In genomic region chr17:46943511-46944393, GRCh38 we compare ENCODE assay signal across 9 cellular contexts. TPM values are rescaled to one million over a fixed set of nuclear protein-coding genes. Genes with fewer than 3 reads are reported as not detected.
DNase-seq lines count a peak whose midpoint lies in the region; ATAC-seq and TF ChIP-seq lines count a peak whose summit lies in the region.
"Had no signal": no experiment of that assay in that cellular context is flagged by ENCODE, and none has a peak within 500 bp of the region (broad histone marks: within the 10 kb centered on the region; RNA-seq: fewer than 3 reads in every experiment).

No MANE protein-coding gene starts in this region.

- ATAC-seq in Right ventricle myocardium superior (ENCODE audit: poor library complexity), result peak; percentile 34
- peak; percentile 3 for ATAC-seq in upper lobe of right lung
- ATAC-seq in HG03378 (IDR thresholded peaks at IDR 0.05; ENCODE audit: unreplicated experiment), result no peak

- TF ChIP-seq CTCF in left ventricle myocardium inferior (IDR thresholded peaks at IDR 0.05; ENCODE audit: borderline replicate concordance), result no peak
- TF ChIP-seq CTCF in upper lobe of right lung (IDR thresholded peaks at IDR 0.05), result no peak
- no peak for TF ChIP-seq CTCF in endothelial cell (IDR thresholded peaks at IDR 0.05; ENCODE audit: unreplicated experiment)

- H3K4me3 Mint-ChIP-seq in activated naive CD8-positive, alpha-beta T cell, result no peak overlapping the region
- no peak overlapping the region for H3K4me3 Mint-ChIP-seq in endothelial cell (ENCODE audit: unreplicated experiment)

- H3K9me3 ChIP-seq in left ventricle myocardium inferior (replicated peaks) (no peaks in the 10 kb centered on the region), upper lobe of right lung (no peaks in the 10 kb centered on the region)

- H3K27ac Mint-ChIP-seq in activated naive CD8-positive, alpha-beta T cell, result peak overlapping the region; percentile 46
- no peak overlapping the region for H3K27ac Mint-ChIP-seq in endothelial cell (ENCODE audit: unreplicated experiment)

- H3K27ac ChIP-seq in left ventricle myocardium inferior (replicated peaks) (no peak overlapping the region), upper lobe of right lung (no peak overlapping the region)

- no peaks in the 10 kb centered on the region for H3K9me3 Mint-ChIP-seq in activated naive CD8-positive, alpha-beta T cell (ENCODE audit: low read depth)
- no peaks in the 10 kb centered on the region for H3K9me3 Mint-ChIP-seq in endothelial cell (ENCODE audit: unreplicated experiment)

- H3K36me3 ChIP-seq in left ventricle myocardium inferior, result peaks cover 19% of the 10 kb centered on the region
- H3K36me3 ChIP-seq in upper lobe of right lung, result peaks cover 27% of the 10 kb centered on the region

- H3K27me3 Mint-ChIP-seq in activated naive CD8-positive, alpha-beta T cell, result no peaks in the 10 kb centered on the region
- peaks cover 9% of the 10 kb centered on the region for H3K27me3 Mint-ChIP-seq in endothelial cell (ENCODE audit: unreplicated experiment)

- H3K4me1 Mint-ChIP-seq in activated naive CD8-positive, alpha-beta T cell (ENCODE audit: low read depth), result peaks cover 22% of the 10 kb centered on the region
- peaks cover 3% of the 10 kb centered on the region for H3K4me1 Mint-ChIP-seq in endothelial cell (ENCODE audit: unreplicated experiment)

- H3K36me3 Mint-ChIP-seq in activated naive CD8-positive, alpha-beta T cell, result peaks cover 2% of the 10 kb centered on the region
- H3K36me3 Mint-ChIP-seq in endothelial cell (ENCODE audit: low read depth, unreplicated experiment), result peaks cover 10% of the 10 kb centered on the region

- DNase-seq in Right ventricle myocardium superior (peak; percentile 53), left ventricle myocardium inferior (no peak), kidney glomerular epithelial cell (lab: John Stamatoyannopoulos, UW) (peak; percentile 44), upper lobe of right lung (no peak), endothelial cell (ENCODE audit: low spot score) (no peak)
- no peak for DNase-seq in activated effector memory CD4-positive, alpha-beta T cell treated with Interleukin-2 at 50 U/mL for 16 hours

- H3K4me3 ChIP-seq in left ventricle myocardium inferior (no peak overlapping the region), upper lobe of right lung (no peak overlapping the region)

- H3K4me1 ChIP-seq in left ventricle myocardium inferior (peaks cover 29% of the 10 kb centered on the region), upper lobe of right lung (peaks cover 15% of the 10 kb centered on the region)

- intact Hi-C loops in Right ventricle myocardium superior (cut with DNase I), result loop anchor here (5.0 kb wide), 2 partner anchors 59 to 101 kb away; no protein-coding TSS in a partner anchor
- intact Hi-C loops in left ventricle myocardium inferior (cut with micrococcal nuclease), result loop anchor here (2.0 kb wide), 1 partner anchor 57 kb away; no protein-coding TSS in a partner anchor
- intact Hi-C loops in upper lobe of right lung (cut with DNase I), result loop anchor here (10.0 kb wide), 1 partner anchor 99 kb away; no protein-coding TSS in a partner anchor

- H3K27me3 ChIP-seq in left ventricle myocardium inferior (ENCODE audit: low read depth) (no peaks in the 10 kb centered on the region), upper lobe of right lung (no peaks in the 10 kb centered on the region)

RNA-seq across cellular contexts. Expression of gene GOSR2, which starts 20.8 kb away (rescaled TPM):
- total RNA-seq in Right ventricle myocardium superior, result 32.0 TPM
- total RNA-seq in left ventricle myocardium inferior, result 41.9 TPM
- total RNA-seq in upper lobe of right lung, result 66.5 TPM
- 51.2 TPM for total RNA-seq in endothelial cell (ENCODE audit: unreplicated experiment)

RNA-seq across cellular contexts. Expression of gene RPRML, which starts 35.3 kb away (rescaled TPM):
- not detected for total RNA-seq in Right ventricle myocardium superior
- not detected for total RNA-seq in left ventricle myocardium inferior
- 0.38 TPM for total RNA-seq in upper lobe of right lung
- not detected for total RNA-seq in endothelial cell (ENCODE audit: unreplicated experiment)
- total RNA-seq: NCI-H460 had no signal

Comparison
In these comparisons a context has a peak if more than half of its experiments do, and no peak if none do; other contexts are left out.
1. DNase-seq: peak in Right ventricle myocardium superior (single experiment) and kidney glomerular epithelial cell (single experiment); none in left ventricle myocardium inferior (single experiment), upper lobe of right lung (single experiment), endothelial cell (single experiment) and activated effector memory CD4-positive, alpha-beta T cell treated with Interleukin-2 at 50 U/mL for 16 hours (single experiment).